Comparison of ENCODE assay signal across 22 cellular contexts in genomic region chr19:37926255-37926654, GRCh38. TPM values are rescaled to one million over a fixed set of nuclear protein-coding genes. Genes with fewer than 3 reads are reported as not detected.
A peak's percentile ranks its signal among the peaks of the same experiment; 100 is the strongest.
DNase-seq lines count a peak whose midpoint lies in the region; ATAC-seq, FAIRE-seq and TF ChIP-seq lines count a peak whose summit lies in the region.
"Had no signal": no experiment of that assay in that cellular context is flagged by ENCODE, and none has a peak within 500 bp of the region (broad histone marks: within the 10 kb centered on the region; RNA-seq: fewer than 3 reads in every experiment).

No MANE protein-coding gene starts in this region.

- H3K27me3 ChIP-seq in GM23338 (ENCODE audit: insufficient read depth) (no peaks in the 10 kb centered on the region), thyroid gland (no peaks in the 10 kb centered on the region)
- H3K27me3 ChIP-seq: BE2C had no signal

- H3K9me3 ChIP-seq in A549 (0 out of 3 replicates have a peak, but pooled peaks cover 4% of the 10 kb centered on the region), thyroid gland (no peaks in the 10 kb centered on the region)
- H3K9me3 ChIP-seq: BE2C had no signal

- POLR2A ChIA-PET in A549 (lab: Yijun Ruan, JAX) (interaction anchor here (1.2 kb wide), 1 partner anchor 19 kb away, joined by 4 read pairs; the partner anchor contains the start of gene SIPA1L3), RWPE1 (lab: Yijun Ruan, JAX; ENCODE audit: low non-redundant PET) (no interaction called here)

- CTCF ChIA-PET in A549 (lab: Yijun Ruan, JAX), result interaction anchor here (0.7 to 16.3 kb wide), 5 partner anchors 12 to 169 kb away, joined by 3 to 230 read pairs (median 6); partner anchors contain the start of genes SIPA1L3 and WDR87
- CTCF ChIA-PET in RWPE1 (lab: Yijun Ruan, JAX), result interaction anchor here (0.6 kb wide), 1 partner anchor 298 kb away, joined by 6 read pairs; no protein-coding TSS in a partner anchor

- no peaks in the 10 kb centered on the region for H3K36me3 ChIP-seq in GM23338 (ENCODE audit: insufficient read depth)
- H3K36me3 ChIP-seq in thyroid gland, result no peaks in the 10 kb centered on the region
- H3K36me3 ChIP-seq: BE2C had no signal

- 80% methylated on average over 10 of the region's 10 CpGs for WGBS in A549 (ENCODE audit: missing lambda C conversion rate)
- 91 to 100% methylated on average over 10 of the region's 10 CpGs for WGBS in thyroid gland, 2 donors

- H3K4me3 ChIP-seq in A549 (no peak overlapping the region), GM23338 (no peak overlapping the region), thyroid gland (replicated peaks in 1 of 3) (no peak overlapping the region)

- H4K20me1 ChIP-seq in GM23338 (replicated peaks; ENCODE audit: insufficient read depth), result no peaks in the 10 kb centered on the region; the same call in 1 of the 2 replicates

- TF ChIP-seq POLR2A in A549 (IDR thresholded peaks at IDR 0.05; ENCODE audit: low read length) (no peak), thyroid gland (IDR thresholded peaks at IDR 0.05) (no peak)

- H3K4me1 ChIP-seq in A549 (peaks cover 51% of the 10 kb centered on the region), GM23338 (ENCODE audit: insufficient read depth) (peaks cover 37% of the 10 kb centered on the region), thyroid gland (peaks cover 26 to 28% of the 10 kb centered on the region in 2 donors)
- H3K4me1 ChIP-seq: BE2C had no signal

- no peak for TF ChIP-seq CTCF in A549 (IDR thresholded peaks at IDR 0.05)
- no peak for TF ChIP-seq CTCF in GM23338 (conservative IDR thresholded peaks at IDR 0.05; ENCODE audit: low read depth in 2 of 2)
- TF ChIP-seq CTCF in RWPE1 (conservative IDR thresholded peaks at IDR 0.05; ENCODE audit: low read depth), result no peak
- no peak for TF ChIP-seq CTCF in thyroid gland (IDR thresholded peaks at IDR 0.05)

- H3K4me2 ChIP-seq in A549, result 0 out of 3 replicates have a peak overlapping the region, but pooled peaks have one; percentile 17
- no peak overlapping the region for H3K4me2 ChIP-seq in GM23338

- no peaks in the 10 kb centered on the region for H3K9me2 ChIP-seq in GM23338 (ENCODE audit: insufficient read depth)

- H3K4me3 Mint-ChIP-seq in GM23338 (no peak overlapping the region), naive B cell (peak overlapping the region in 7 of 8 donors; percentile 71 to 91 (median 81))
- H3K4me3 Mint-ChIP-seq: CD4-positive, alpha-beta T cell had no signal

- H3K27ac ChIP-seq in A549 (peak overlapping the region in 1 of 2 experiments; percentile 38; a peak in 3 of 6 replicates), GM23338 (ENCODE audit: low read depth) (no peak overlapping the region), RWPE1 (peak overlapping the region; percentile 11; the same call in 1 of the 2 replicates), thyroid gland (no peak overlapping the region)
- H3K27ac ChIP-seq: 22Rv1 had no signal

- H3F3A ChIP-seq in GM23338 (replicated peaks; ENCODE audit: low read depth), result peaks cover 4% of the 10 kb centered on the region

- 0 out of 2 replicates have a peak overlapping the region, but pooled peaks have one; percentile 25 for H3K27ac Mint-ChIP-seq in GM23338
- H3K27ac Mint-ChIP-seq in naive B cell, result peak overlapping the region; percentile 74 to 98 (median 87)
- H3K27ac Mint-ChIP-seq: CD4-positive, alpha-beta T cell had no signal

- intact Hi-C loops in thyroid gland (cut with DNase I), result no loop called here

- no peak for ATAC-seq in A549
- ATAC-seq in GM23338, result no peak
- ATAC-seq in naive B cell (ENCODE audit: low read depth in 2 of 2), result no peak
- ATAC-seq in HG03460 (IDR thresholded peaks at IDR 0.05; ENCODE audit: unreplicated experiment), result no peak

- FAIRE-seq in A549 (lab: Jason Lieb, UNC), result no peak

- no peak for TF ChIP-seq EP300 in A549 (IDR thresholded peaks at IDR 0.05)

- H3K36me3 Mint-ChIP-seq in GM23338 (ENCODE audit: low read depth) (peaks cover 17% of the 10 kb centered on the region), naive B cell (peaks cover 0 to 8% of the 10 kb centered on the region in 2 donors)

- peaks cover 3% of the 10 kb centered on the region; the same call in 1 of the 3 replicates for H3K9me3 Mint-ChIP-seq in GM23338
- H3K9me3 Mint-ChIP-seq in naive B cell, result peaks cover 0 to 1% (median 0%) of the 10 kb centered on the region in 7 donors
- H3K9me3 Mint-ChIP-seq: CD4-positive, alpha-beta T cell had no signal

- H3K4me1 Mint-ChIP-seq in GM23338 (peaks cover 47% of the 10 kb centered on the region), naive B cell (peaks cover 53 to 97% (median 92%) of the 10 kb centered on the region in 3 donors)

- no peak overlapping the region for H2AFZ ChIP-seq in GM23338

- TF ChIP-seq RAD21 in A549 (conservative IDR thresholded peaks at IDR 0.05 in 1 of 2, IDR thresholded peaks at IDR 0.05 in 1 of 2), result no peak

- no peak for DNase-seq in A549 (ENCODE audit: low read depth in 1 of 2, low spot score in 1 of 2)
- DNase-seq in GM23338 (ENCODE audit: low spot score), result no peak
- DNase-seq in RWPE1 (ENCODE audit: low spot score), result no peak
- DNase-seq in naive B cell, result no peak
- no peak for DNase-seq in GM19240 (ENCODE audit: insufficient read length, low spot score)
- no peak for DNase-seq in thyroid gland
- no peak for DNase-seq in AG08395 (ENCODE audit: low spot score)
- DNase-seq: BE2C; CD4-positive, alpha-beta T cell; DMS153; GF-D8; KBM-7; NCI-H1105 treated with DMSO at 0.1 percent for 48 hours; NCI-H1694; NCI-H2081 treated with DMSO at 0.1 percent for 48 hours; NCI-H748 treated with DMSO at 0.1 percent for 48 hours; RPMI8226; SIG-M5 had no signal

- peaks cover 10% of the 10 kb centered on the region for H3K27me3 Mint-ChIP-seq in GM23338 (ENCODE audit: insufficient read depth, low read depth, poor library complexity)
- no peaks in the 10 kb centered on the region for H3K27me3 Mint-ChIP-seq in naive B cell
- H3K27me3 Mint-ChIP-seq: CD4-positive, alpha-beta T cell had no signal

- H3K79me2 ChIP-seq in GM23338 (replicated peaks; ENCODE audit: insufficient read depth), result peaks cover 91% of the 10 kb centered on the region

TF ChIP-seq in A549, 52 proteins besides CTCF, POLR2A, EP300 and RAD21:
- TF ChIP-seq NR3C1 (IDR thresholded peaks at IDR 0.05), result no peak
- no peak for TF ChIP-seq ZFP36 (IDR thresholded peaks at IDR 0.05; ENCODE audit: borderline replicate concordance, partially characterized antibody)
- TF ChIP-seq MAFK (IDR thresholded peaks at IDR 0.05; ENCODE audit: partially characterized antibody), result no peak
- no peak for TF ChIP-seq USF2 (IDR thresholded peaks at IDR 0.05)
- 0 out of 4 replicates have a peak, but pooled peaks of 1 of the 2 experiments have one; percentile 6 for TF ChIP-seq CEBPB (IDR thresholded peaks at IDR 0.05)
- TF ChIP-seq ZSCAN20 (CRISPR knock-in tag; IDR thresholded peaks at IDR 0.05), result no peak
TF ChIP-seq in A549: peak in this region for 1.

TF ChIP-seq in GM23338, 12 proteins besides CTCF, POLR2A, EP300 and RAD21 (continues in another document):
- TF ChIP-seq NANOG (IDR thresholded peaks at IDR 0.05; ENCODE audit: borderline replicate concordance) (no peak), EZH2 (IDR thresholded peaks at IDR 0.05; ENCODE audit: low read depth, unreplicated experiment) (no peak), CREB1 (CRISPR knock-in tag; IDR thresholded peaks at IDR 0.05; ENCODE audit: low read depth) (no peak), POLR2AphosphoS5 (IDR thresholded peaks at IDR 0.05; ENCODE audit: low read depth) (no peak), ZNF114 (CRISPR knock-in tag; IDR thresholded peaks at IDR 0.05) (no peak)

RNA-seq across cellular contexts. Expression of gene SIPA1L3, which starts 19.2 kb away (rescaled TPM):
- polyA plus RNA-seq in A549 (2011; rRNA removed) (28.9 and 47.8 TPM in 2 replicates), A549 (2017; fragmentation: RNase III; extraction: RNeasy Plus Mini Kit Qiagen cat#74134 plus additional on column Dnase treatment) (50.6 to 55.4 TPM (median 53.9 TPM) in 3 replicates), GM23338 (2016; fragmentation: Nextera tagmentation; extraction: Ambion mirVana) (7.6 and 15.7 TPM in 2 replicates), naive B cell (ENCODE audit: low read depth in 6 of 6) (10 to 100 TPM in 5 of 6 donors, 1 to 10 TPM in 1; 9.2 to 43.0 (median 19.5) TPM)
- 27.9 and 36.2 TPM in 2 replicates for polyA plus RNA-seq in A549 (2012; cell fraction: cytosol; rRNA removed)
- polyA plus RNA-seq in A549 (2012; cell fraction: nucleus; rRNA removed), result 73.6 and 96.7 TPM in 2 replicates
- polyA minus RNA-seq in A549 (2011; rRNA and poly(A)+ RNA removed), result 156 and 168 TPM in 2 replicates
- total RNA-seq in GM23338 (2014; rRNA removed; shearing (Covaris generic)), result 42.3 and 54.1 TPM in 2 replicates
- 100 to 1,000 TPM in 3 of 4 donors, 10 to 100 TPM in 1; 39.4 to 130 (median 116) TPM for total RNA-seq in thyroid gland

RNA-seq across cellular contexts. Expression of gene WDR87, which starts 19.9 kb away (rescaled TPM):
- polyA plus RNA-seq in A549 (2011; rRNA removed), result not detected in 2 replicates
- polyA plus RNA-seq in A549 (2012; cell fraction: cytosol; rRNA removed), result not detected in 2 replicates
- not detected in 2 replicates for polyA plus RNA-seq in A549 (2012; cell fraction: nucleus; rRNA removed)
- not detected in 3 replicates for polyA plus RNA-seq in A549 (2017; fragmentation: RNase III; extraction: RNeasy Plus Mini Kit Qiagen cat#74134 plus additional on column Dnase treatment)
- not detected in 2 replicates for polyA minus RNA-seq in A549 (2011; rRNA and poly(A)+ RNA removed)
- total RNA-seq in GM23338 (2014; rRNA removed; shearing (Covaris generic)), result not detected in 2 replicates
- polyA plus RNA-seq in GM23338 (2016; fragmentation: Nextera tagmentation; extraction: Ambion mirVana), result 0.02 TPM in 1 of 2 replicates, not detected in the other
- polyA plus RNA-seq in naive B cell (ENCODE audit: low read depth in 6 of 6), result under 1 TPM in 1 of 6 donors, not detected in 5; 0.03 TPM
- total RNA-seq in thyroid gland, result under 1 TPM in 1 of 4 donors, not detected in 3; under 0.01 TPM
- total RNA-seq: CD4-positive, alpha-beta T cell; NCI-H460 had no signal
- polyA plus RNA-seq: AG04450 had no signal
